ENCODE assay signal across 8 cellular contexts in genomic region chr17:77451894-77452852, GRCh38.
DNase-seq lines count a peak whose midpoint lies in the region; ATAC-seq and TF ChIP-seq lines count a peak whose summit lies in the region.

No MANE protein-coding gene starts in this region.

- H3K4me3 ChIP-seq in astrocyte of the spinal cord (ENCODE audit: low read depth, low read length): peak overlapping the region; percentile 44
- peak overlapping the region; percentile 57 for H3K4me3 ChIP-seq in iPS-18c (ENCODE audit: insufficient read depth, low read depth, low read length)

- no peak for TF ChIP-seq CTCF in astrocyte of the spinal cord (IDR thresholded peaks at IDR 0.05; ENCODE audit: low read depth, low read length)

- in situ Hi-C loops in astrocyte of the spinal cord (cut with HindIII; ENCODE audit: low sequenced_read_pairs): no loop called here

- peaks cover 3% of the 10 kb centered on the region for H3K9me3 ChIP-seq in iPS-18c (ENCODE audit: control insufficient read depth, insufficient read depth, low read length)

- peak; percentile 42 for DNase-seq in activated CD4-positive, CD25-positive, alpha-beta regulatory T cell treated with anti-CD3 and anti-CD28 coated beads, Interleukin-2, amount 50 U/mL, for 72 hours
- DNase-seq in activated CD4-positive, CD25-positive, alpha-beta regulatory T cell (lab: John Stamatoyannopoulos, UW): no peak
- peak; percentile 81 for DNase-seq in NCI-H510A treated with DMSO at 0.1 percent for 48 hours (lab: John Stamatoyannopoulos, UW)
- peak; percentile 79 for DNase-seq in astrocyte of the spinal cord (ENCODE audit: low read depth, low spot score)
- no peak for DNase-seq in sciatic nerve (ENCODE audit: low spot score)
- no peak for DNase-seq in DMS153 (lab: John Stamatoyannopoulos, UW)

- ATAC-seq in sciatic nerve (peak; percentile 49), HG02885 (IDR thresholded peaks at IDR 0.05; ENCODE audit: poor library complexity, unreplicated experiment) (no peak)

- intact Hi-C loops in sciatic nerve (cut with DNase I): no loop called here

Comparison
In these comparisons a context has a peak if more than half of its experiments do, and no peak if none do; other contexts are left out.
1. DNase-seq: peak in activated CD4-positive, CD25-positive, alpha-beta regulatory T cell treated with anti-CD3 and anti-CD28 coated beads, Interleukin-2, amount 50 U/mL, for 72 hours (single experiment), NCI-H510A treated with DMSO at 0.1 percent for 48 hours (single experiment) and astrocyte of the spinal cord (single experiment); none in activated CD4-positive, CD25-positive, alpha-beta regulatory T cell (0 of 4), sciatic nerve (single experiment) and DMS153 (single experiment).